Comparison of ENCODE assay signal across 31 cellular contexts in the genomic region with DNA sequence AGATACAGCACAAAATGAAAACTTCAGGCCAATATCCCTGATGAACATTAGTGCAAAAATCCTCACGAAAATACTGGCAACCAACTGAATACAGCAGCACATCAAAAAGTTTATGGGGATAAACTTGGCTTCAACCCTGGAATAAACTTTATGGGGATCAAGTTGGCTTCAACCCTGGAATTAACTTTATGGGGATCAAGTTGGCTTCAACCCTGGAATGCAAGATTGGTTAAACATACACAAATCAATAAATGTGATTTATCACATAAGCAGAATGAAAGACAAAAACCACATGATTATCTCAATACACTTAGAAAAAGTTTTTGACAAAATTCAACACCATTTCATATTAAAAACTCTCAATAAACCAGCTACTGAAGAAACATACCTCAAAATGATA.
"Had no signal": no experiment of that assay in that cellular context is flagged by ENCODE, and none has a peak within 500 bp of the region (broad histone marks: within the 10 kb centered on the region; RNA-seq: fewer than 3 reads in every experiment).

No MANE protein-coding gene starts in this region.

- H3K4me1 ChIP-seq: ascending aorta had no signal

- FAIRE-seq: bronchial epithelial cell, TTC549 had no signal

- H3K27ac ChIP-seq: ascending aorta, cardiac muscle cell, VCaP had no signal

- ATAC-seq: activated CD4-positive, alpha-beta T cell treated with anti-CD3 and anti-CD28 coated beads for 36 hours; activated CD4-positive, CD25-positive, alpha-beta regulatory T cell treated with anti-CD3 and anti-CD28 coated beads, Interleukin-2, amount 50 U/mL, for 24 hours; activated CD8-positive, alpha-beta memory T cell treated with anti-CD3 and anti-CD28 coated beads, Interleukin-2, amount 10 ng/mL, durations not matched to agents 7 days and 5 days; activated CD8-positive, alpha-beta T cell treated with anti-CD3 and anti-CD28 coated beads, Interleukin-2, amount 10 ng/mL, durations not matched to agents 7 days and 5 days; activated naive CD8-positive, alpha-beta T cell treated with anti-CD3 and anti-CD28 coated beads, Interleukin-2, amount 50 U/mL, for 24 hours had no signal

- H3K4me3 ChIP-seq: ascending aorta, cardiac muscle cell had no signal

- DNase-seq: activated B cell treated with CpG ODN at 0.5 μM for 24 hours; activated CD4-positive, alpha-beta memory T cell treated with anti-CD3 and anti-CD28 coated beads, Interleukin-2, amount 10 ng/mL, durations not matched to agents 7 days and 5 days; activated CD4-positive, alpha-beta T cell treated with anti-CD3 and anti-CD28 coated beads for 1 hour; activated CD4-positive, alpha-beta T cell treated with anti-CD3 and anti-CD28 coated beads for 36 hours; activated CD4-positive, alpha-beta T cell treated with anti-CD3 and anti-CD28 coated beads for 48 hours; activated CD4-positive, alpha-beta T cell treated with anti-CD3 and anti-CD28 coated beads, Interleukin-2, amount 10 ng/mL, durations not matched to agents 7 days and 5 days; activated CD4-positive, alpha-beta T cell treated with anti-CD3 and anti-CD28 coated beads, Interleukin-2, amount 50 U/mL, for 48 hours; activated CD8-positive, alpha-beta memory T cell treated with anti-CD3 and anti-CD28 coated beads for 24 hours; activated CD8-positive, alpha-beta memory T cell treated with anti-CD3 and anti-CD28 coated beads, Interleukin-2, amount 10 ng/mL, durations not matched to agents 7 days and 5 days; activated CD8-positive, alpha-beta memory T cell treated with anti-CD3 and anti-CD28 coated beads, Interleukin-2, amount 50 U/mL, for 48 hours; activated CD8-positive, alpha-beta T cell treated with anti-CD3 and anti-CD28 coated beads, Interleukin-2, amount 10 ng/mL, durations not matched to agents 7 days and 5 days; activated effector memory CD4-positive, alpha-beta T cell treated with Interleukin-2 at 50 U/mL for 16 hours; activated gamma-delta T cell; activated naive CD4-positive, alpha-beta T cell treated with anti-CD3 and anti-CD28 coated beads, Interleukin-2, amount 10 ng/mL, durations not matched to agents 7 days and 5 days; activated naive CD4-positive, alpha-beta T cell treated with Interleukin-2 at 50 U/mL for 16 hours; activated naive CD8-positive, alpha-beta T cell treated with anti-CD3 and anti-CD28 coated beads, Interleukin-2, amount 10 ng/mL, durations not matched to agents 7 days and 5 days; activated naive CD8-positive, alpha-beta T cell treated with anti-CD3 and anti-CD28 coated beads, Interleukin-2, amount 50 U/mL, for 24 hours; activated T-cell treated with anti-CD3 and anti-CD28 coated beads, Interleukin-2, amount 50 U/mL, for 24 hours; activated T-cell treated with anti-CD3 and anti-CD28 coated beads, Interleukin-2, amount 50 U/mL, for 48 hours; amygdala; anterior cingulate cortex; caudate nucleus; cerebellar nuclear complex; T-helper 2 cell; T-helper 9 cell had no signal
